ENCODE assay signal across 8 cellular contexts in genomic region chr2:64831134-64831976, GRCh38.
DNase-seq lines count a peak whose midpoint lies in the region; ATAC-seq lines count a peak whose summit lies in the region.

No MANE protein-coding gene starts in this region.

- POLR2A ChIA-PET in activated CD8-positive, alpha-beta T cell treated with anti-CD3 and anti-CD28 coated beads, Interleukin-2, amount 10 ng/mL, durations not matched to agents 7 days and 5 days (lab: Charles Lee): interaction anchor here (0.7 to 1.7 kb wide), 5 partner anchors 64 to 178 kb away, joined by 3 to 7 read pairs (median 3); partner anchors contain the start of gene SERTAD2

- H3K4me3 Mint-ChIP-seq in activated CD8-positive, alpha-beta T cell treated with anti-CD3 and anti-CD28 coated beads, Interleukin-2, amount 10 ng/mL, durations not matched to agents 7 days and 5 days: peak overlapping the region; percentile 22

- H3K4me1 Mint-ChIP-seq in activated CD8-positive, alpha-beta T cell treated with anti-CD3 and anti-CD28 coated beads, Interleukin-2, amount 10 ng/mL, durations not matched to agents 7 days and 5 days (ENCODE audit: low read depth): peaks cover 22% of the 10 kb centered on the region

- H3K4me1 ChIP-seq in effector memory CD4-positive, alpha-beta T cell (ENCODE audit: control insufficient read depth, insufficient read depth, low read length, poor library complexity, severe bottlenecking): peaks cover 9% of the 10 kb centered on the region

- CTCF ChIA-PET in activated CD8-positive, alpha-beta T cell treated with anti-CD3 and anti-CD28 coated beads, Interleukin-2, amount 10 ng/mL, durations not matched to agents 7 days and 5 days (lab: Charles Lee): interaction anchor here (0.6 to 11.1 kb wide), 49 partner anchors 8 to 501 kb away, joined by 3 to 184 read pairs (median 5); partner anchors contain the start of gene SERTAD2

- no peaks in the 10 kb centered on the region for H3K9me3 ChIP-seq in effector memory CD4-positive, alpha-beta T cell (ENCODE audit: control insufficient read depth, low read length)

- DNase-seq in SHP77 (lab: John Stamatoyannopoulos, UW): peak; percentile 23 to 41
- no peak for DNase-seq in SHP77 treated with DMSO at 0.1 percent for 48 hours (lab: John Stamatoyannopoulos, UW)
- DNase-seq in NCI-H526 (lab: John Stamatoyannopoulos, UW): peak; percentile 33 to 70
- peak; percentile 86 for DNase-seq in activated CD8-positive, alpha-beta T cell treated with anti-CD3 and anti-CD28 coated beads, Interleukin-2, amount 10 ng/mL, durations not matched to agents 7 days and 5 days
- DNase-seq in effector memory CD4-positive, alpha-beta T cell: peak; percentile 73 to 81 (median 74)
- peak; percentile 95 for DNase-seq in mesenteric fat pad (ENCODE audit: low spot score)
- DNase-seq in stimulated activated CD8-positive, alpha-beta memory T cell treated with anti-CD3 and anti-CD28 coated beads, Interleukin-15, amount 100 ng/mL, for 4 hours (ENCODE audit: low read depth in 2 of 2): peak; percentile 69 to 76

- no peaks in the 10 kb centered on the region for H3K36me3 Mint-ChIP-seq in activated CD8-positive, alpha-beta T cell treated with anti-CD3 and anti-CD28 coated beads, Interleukin-2, amount 10 ng/mL, durations not matched to agents 7 days and 5 days (ENCODE audit: low read depth)

- H3K27ac Mint-ChIP-seq in activated CD8-positive, alpha-beta T cell treated with anti-CD3 and anti-CD28 coated beads, Interleukin-2, amount 10 ng/mL, durations not matched to agents 7 days and 5 days: peak overlapping the region; percentile 63

- peaks cover 16% of the 10 kb centered on the region for H3K27me3 Mint-ChIP-seq in activated CD8-positive, alpha-beta T cell treated with anti-CD3 and anti-CD28 coated beads, Interleukin-2, amount 10 ng/mL, durations not matched to agents 7 days and 5 days (ENCODE audit: low read depth)

- no peak overlapping the region for H3K27ac ChIP-seq in effector memory CD4-positive, alpha-beta T cell (ENCODE audit: insufficient read depth, low read length, poor library complexity, severe bottlenecking)

- no peaks in the 10 kb centered on the region for H3K9me3 Mint-ChIP-seq in activated CD8-positive, alpha-beta T cell treated with anti-CD3 and anti-CD28 coated beads, Interleukin-2, amount 10 ng/mL, durations not matched to agents 7 days and 5 days (ENCODE audit: insufficient read depth)

- no peaks in the 10 kb centered on the region for H3K36me3 ChIP-seq in effector memory CD4-positive, alpha-beta T cell (ENCODE audit: control insufficient read depth, insufficient read depth, low read length)

- H3K4me3 ChIP-seq in effector memory CD4-positive, alpha-beta T cell (ENCODE audit: insufficient read depth, low read depth, low read length, poor library complexity, severe bottlenecking): peak overlapping the region; percentile 27

- H3K27me3 ChIP-seq in effector memory CD4-positive, alpha-beta T cell (replicated peaks; ENCODE audit: control insufficient read depth, insufficient read depth, low read length, poor library complexity, severe bottlenecking): no peaks in the 10 kb centered on the region

- ATAC-seq in HG02943 (IDR thresholded peaks at IDR 0.05; ENCODE audit: low read depth, unreplicated experiment): peak; percentile 83
- peak; percentile 87 for ATAC-seq in activated CD8-positive, alpha-beta T cell treated with anti-CD3 and anti-CD28 coated beads, Interleukin-2, amount 10 ng/mL, durations not matched to agents 7 days and 5 days
